Comparison of ENCODE assay signal across 9 cellular contexts in genomic region chr7:130084037-130084875, GRCh38. TPM values are rescaled to one million over a fixed set of nuclear protein-coding genes. Genes with fewer than 3 reads are reported as not detected.
A peak's percentile ranks its signal among the peaks of the same experiment; 100 is the strongest.
DNase-seq lines count a peak whose midpoint lies in the region; ATAC-seq, FAIRE-seq and TF ChIP-seq lines count a peak whose summit lies in the region.
"Had no signal": no experiment of that assay in that cellular context is flagged by ENCODE, and none has a peak within 500 bp of the region (broad histone marks: within the 10 kb centered on the region; RNA-seq: fewer than 3 reads in every experiment).

No MANE protein-coding gene starts in this region.

- H3K36me3 ChIP-seq in left ventricle myocardium inferior, result no peaks in the 10 kb centered on the region
- peaks cover 0 to 6% of the 10 kb centered on the region in 2 donors for H3K36me3 ChIP-seq in gastroesophageal sphincter
- H3K36me3 ChIP-seq in small intestine (ENCODE audit: control insufficient read depth in 2 of 2, insufficient read depth in 2 of 2, low read length in 2 of 2), result no peaks in the 10 kb centered on the region

- H3K27me3 ChIP-seq in left ventricle myocardium inferior (ENCODE audit: low read depth), result no peaks in the 10 kb centered on the region
- no peaks in the 10 kb centered on the region for H3K27me3 ChIP-seq in gastroesophageal sphincter
- no peaks in the 10 kb centered on the region for H3K27me3 ChIP-seq in small intestine (ENCODE audit: control insufficient read depth in 2 of 2, insufficient read depth in 2 of 2, low read length in 2 of 2)

- no peak overlapping the region for H3K27ac ChIP-seq in left ventricle myocardium inferior (replicated peaks)
- no peak overlapping the region for H3K27ac ChIP-seq in gastroesophageal sphincter
- no peak overlapping the region for H3K27ac ChIP-seq in small intestine (ENCODE audit: low read depth in 1 of 2, low read length in 1 of 2)

- no peak for TF ChIP-seq EP300 in gastroesophageal sphincter (IDR thresholded peaks at IDR 0.05)

- ATAC-seq in left cardiac atrium (no peak), SK-N-SH treated with all-trans-retinoic acid at 6 μM for 48 hours (peak; percentile 51; the same call in 1 of the 3 replicates), gastroesophageal sphincter (no peak), HG03095 (IDR thresholded peaks at IDR 0.05; ENCODE audit: unreplicated experiment) (no peak), omental fat pad (ENCODE audit: low FRiP score) (no peak)

- H3K9me3 ChIP-seq in left ventricle myocardium inferior (replicated peaks) (peaks cover 5% of the 10 kb centered on the region), gastroesophageal sphincter (no peaks in the 10 kb centered on the region), small intestine (ENCODE audit: control insufficient read depth, low read depth) (no peaks in the 10 kb centered on the region)

- H3K4me1 ChIP-seq in left ventricle myocardium inferior, result peaks cover 8% of the 10 kb centered on the region
- peaks cover 0 to 23% (median 0%) of the 10 kb centered on the region in 3 donors for H3K4me1 ChIP-seq in gastroesophageal sphincter
- peaks cover 2 to 5% of the 10 kb centered on the region in 2 donors for H3K4me1 ChIP-seq in small intestine (ENCODE audit: control insufficient read depth in 2 of 2, insufficient read depth in 1 of 2, low read depth in 1 of 2, low read length in 1 of 2)

- no peak for TF ChIP-seq POLR2A in gastroesophageal sphincter (IDR thresholded peaks at IDR 0.05)

- 71 to 81% methylated on average over 2 to 5 of the region's 11 CpGs for WGBS in gastroesophageal sphincter (ENCODE audit: low coverage in 1 of 2), 2 donors
- 90 to 92% (median 92%) methylated on average over 11 of the region's 11 CpGs for WGBS in small intestine, 3 donors

- no peak overlapping the region for H3K4me3 ChIP-seq in left ventricle myocardium inferior
- H3K4me3 ChIP-seq in gastroesophageal sphincter, result no peak overlapping the region
- no peak overlapping the region for H3K4me3 ChIP-seq in small intestine (ENCODE audit: low read depth in 1 of 2, low read length in 2 of 2)

- intact Hi-C loops in left ventricle myocardium inferior (cut with micrococcal nuclease), result no loop called here
- intact Hi-C loops in left cardiac atrium (cut with DNase I), result no loop called here

- TF ChIP-seq CTCF in left ventricle myocardium inferior (IDR thresholded peaks at IDR 0.05; ENCODE audit: borderline replicate concordance), result peak; percentile 62
- TF ChIP-seq CTCF in gastroesophageal sphincter (IDR thresholded peaks at IDR 0.05), result peak; percentile 16 to 39 (median 24)
- no peak for TF ChIP-seq CTCF in omental fat pad (IDR thresholded peaks at IDR 0.05)

- DNase-seq in left ventricle myocardium inferior (no peak), left cardiac atrium (no peak), iPS-NIHi7 (ENCODE audit: extremely low spot score) (no peak), small intestine (no peak), omental fat pad (ENCODE audit: low spot score) (no peak)

- FAIRE-seq in small intestine (lab: Jason Lieb, UNC), result no peak
- FAIRE-seq: islet of Langerhans had no signal

TF ChIP-seq in SK-N-SH treated with all-trans-retinoic acid at 6 μM for 48 hours, 23 proteins besides CTCF, POLR2A, EP300 and RAD21:
- no peak for TF ChIP-seq ESRRG (CRISPR knock-in tag; IDR thresholded peaks at IDR 0.05)
- TF ChIP-seq CSRNP3 (CRISPR knock-in tag; IDR thresholded peaks at IDR 0.05), result no peak
- TF ChIP-seq PATZ1 (CRISPR knock-in tag; IDR thresholded peaks at IDR 0.05; ENCODE audit: borderline replicate concordance), result no peak
- no peak for TF ChIP-seq CSDC2 (CRISPR knock-in tag; IDR thresholded peaks at IDR 0.05)
- no peak for TF ChIP-seq PPARA (CRISPR knock-in tag; IDR thresholded peaks at IDR 0.05; ENCODE audit: borderline replicate concordance)
- no peak for TF ChIP-seq ZC3H10 (CRISPR knock-in tag; IDR thresholded peaks at IDR 0.05)
- no peak for TF ChIP-seq ZNF70 (CRISPR knock-in tag; IDR thresholded peaks at IDR 0.05)
- no peak for TF ChIP-seq CREB5 (CRISPR knock-in tag; IDR thresholded peaks at IDR 0.05; ENCODE audit: low read depth)
- TF ChIP-seq OSR1 (CRISPR knock-in tag; IDR thresholded peaks at IDR 0.05), result no peak
- TF ChIP-seq BACH2 (CRISPR knock-in tag; IDR thresholded peaks at IDR 0.05; ENCODE audit: borderline replicate concordance), result no peak
- no peak for TF ChIP-seq ISL1 (CRISPR knock-in tag; IDR thresholded peaks at IDR 0.05)
- TF ChIP-seq RARB (CRISPR knock-in tag; IDR thresholded peaks at IDR 0.05), result no peak

RNA-seq across cellular contexts. Expression of gene KLHDC10, which starts 13.9 kb away (rescaled TPM):
- 27.0 TPM for total RNA-seq in left ventricle myocardium inferior
- total RNA-seq in left cardiac atrium, result 10 to 100 TPM; 23.8 to 28.5 TPM
- 10 to 100 TPM; 17.0 to 28.8 (median 23.0) TPM for total RNA-seq in gastroesophageal sphincter
- polyA plus RNA-seq in small intestine, result 10 to 100 TPM in 1 of 3 donors, 1 to 10 TPM in 2; 7.0 to 16.3 (median 7.8) TPM
- 10 to 100 TPM; 20.0 to 25.9 (median 23.8) TPM for total RNA-seq in omental fat pad

RNA-seq across cellular contexts. Expression of gene ZC3HC1, which starts 33.1 kb away (rescaled TPM):
- total RNA-seq in left ventricle myocardium inferior (16.5 TPM), left cardiac atrium (10 to 100 TPM; 16.0 to 16.2 TPM), gastroesophageal sphincter (10 to 100 TPM in 3 of 4 donors, 1 to 10 TPM in 1; 7.0 to 18.4 (median 11.7) TPM), omental fat pad (10 to 100 TPM in 1 of 4 donors, 1 to 10 TPM in 3; 6.7 to 10.0 (median 8.6) TPM)
- polyA plus RNA-seq in small intestine, result 10 to 100 TPM in 1 of 3 donors, 1 to 10 TPM in 2; 8.4 to 11.7 (median 9.8) TPM

Comparison
In these comparisons a context has a peak if more than half of its experiments do, and no peak if none do; other contexts are left out.
1. CTCF ChIP-seq: peak in left ventricle myocardium inferior (single experiment) and gastroesophageal sphincter (4 of 4); none in omental fat pad (0 of 3).